22 cellular contexts compared by ENCODE assay signal in the genomic region with DNA sequence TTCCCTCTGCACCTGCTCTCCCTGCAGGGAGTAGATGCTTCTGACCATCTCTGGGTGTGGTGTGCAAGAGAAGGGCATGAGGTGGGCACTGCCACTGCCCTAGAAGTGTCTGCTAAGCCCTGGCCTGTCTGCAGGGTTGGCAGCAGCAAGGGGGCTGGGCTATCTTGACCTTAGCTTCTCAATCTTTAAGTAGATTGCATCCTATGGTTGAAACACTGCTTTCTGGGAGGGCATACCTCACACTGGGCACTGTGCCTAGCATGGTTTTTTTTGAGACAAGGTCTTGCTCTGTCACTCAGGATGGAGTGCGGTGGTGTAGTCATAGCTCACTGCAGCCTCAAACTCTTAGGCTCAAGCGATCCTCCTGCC. TPM values are rescaled to one million over a fixed set of nuclear protein-coding genes. Genes with fewer than 3 reads are reported as not detected.
DNase-seq lines count a peak whose midpoint lies in the region; ATAC-seq and TF ChIP-seq lines count a peak whose summit lies in the region.
"Had no signal": no experiment of that assay in that cellular context is flagged by ENCODE, and none has a peak within 500 bp of the region (broad histone marks: within the 10 kb centered on the region; RNA-seq: fewer than 3 reads in every experiment).

No MANE protein-coding gene starts in this region.

- peaks cover 17% of the 10 kb centered on the region for H3K4me1 Mint-ChIP-seq in HFFc6 (ENCODE audit: low read depth)
- H3K4me1 Mint-ChIP-seq: activated naive CD8-positive, alpha-beta T cell treated with anti-CD3 and anti-CD28 coated beads for 36 hours; naive thymus-derived CD8-positive, alpha-beta T cell had no signal

- no peak for TF ChIP-seq CTCF in HFFc6 (IDR thresholded peaks at IDR 0.05)
- TF ChIP-seq CTCF in SK-N-SH (IDR thresholded peaks at IDR 0.05), result no peak
- no peak for TF ChIP-seq CTCF in fibroblast of lung (conservative IDR thresholded peaks at IDR 0.05 in 1 of 2, IDR thresholded peaks at IDR 0.05 in 1 of 2; ENCODE audit: low read depth in 1 of 2, low read length in 2 of 2)
- TF ChIP-seq CTCF in smooth muscle cell (IDR thresholded peaks at IDR 0.05; ENCODE audit: borderline replicate concordance, insufficient read depth, poor library complexity, severe bottlenecking), result no peak
- no peak for TF ChIP-seq CTCF in gastroesophageal sphincter (IDR thresholded peaks at IDR 0.05)

- no peak overlapping the region for H2AFZ ChIP-seq in SK-N-SH (ENCODE audit: low read depth)
- H2AFZ ChIP-seq in fibroblast of lung (ENCODE audit: low read length), result no peak overlapping the region
- H2AFZ ChIP-seq in smooth muscle cell (ENCODE audit: low read depth), result no peak overlapping the region

- peak overlapping the region in 1 of 2 experiments; percentile 76; a peak in 2 of 4 replicates for H3K27ac ChIP-seq in SK-N-SH (ENCODE audit: low read depth in 2 of 2, low read length in 1 of 2)
- no peak overlapping the region for H3K27ac ChIP-seq in fibroblast of lung (ENCODE audit: insufficient read depth, low read length)
- H3K27ac ChIP-seq in smooth muscle cell (ENCODE audit: low read depth), result peak overlapping the region; percentile 53
- H3K27ac ChIP-seq in gastroesophageal sphincter, result no peak overlapping the region
- H3K27ac ChIP-seq: BLaER1, KMS-11, spleen, tibial artery, VCaP had no signal

- H3K9ac ChIP-seq in SK-N-SH (no peak overlapping the region), fibroblast of lung (ENCODE audit: insufficient read depth, low read length) (no peak overlapping the region), smooth muscle cell (ENCODE audit: low read depth) (no peak overlapping the region)
- H3K9ac ChIP-seq: BLaER1, KMS-11 had no signal

- POLR2A ChIA-PET in SK-N-SH (lab: Yijun Ruan, JAX), result interaction anchor here (0.6 kb wide), 1 partner anchor 24 kb away, joined by 4 read pairs; no protein-coding TSS in a partner anchor

- peaks cover 0 to 15% of the 10 kb centered on the region in 2 experiments for H3K36me3 ChIP-seq in SK-N-SH (replicated peaks in 1 of 2; ENCODE audit: control insufficient read depth in 1 of 2, insufficient read depth in 2 of 2, low read length in 1 of 2)
- H3K36me3 ChIP-seq in fibroblast of lung (ENCODE audit: control insufficient read depth, insufficient read depth, low read length), result peaks cover 7% of the 10 kb centered on the region
- H3K36me3 ChIP-seq in smooth muscle cell (ENCODE audit: low read depth), result no peaks in the 10 kb centered on the region
- H3K36me3 ChIP-seq in gastroesophageal sphincter, result peaks cover 0 to 35% of the 10 kb centered on the region in 2 donors

- H4K20me1 ChIP-seq in SK-N-SH (ENCODE audit: insufficient read depth) (peaks cover 28% of the 10 kb centered on the region), fibroblast of lung (ENCODE audit: control insufficient read depth, extremely low read depth, insufficient read depth, low read length) (no peaks in the 10 kb centered on the region), smooth muscle cell (ENCODE audit: low read depth) (peaks cover 33% of the 10 kb centered on the region)

- WGBS in SK-N-SH (ENCODE audit: low lambda C conversion rate), result 64% methylated on average over 2 of the region's 2 CpGs
- 88% methylated on average over 2 of the region's 2 CpGs for WGBS in smooth muscle cell (ENCODE audit: low lambda C conversion rate)
- WGBS in gastroesophageal sphincter (ENCODE audit: low coverage in 1 of 2), 2 donors, result 100% methylated on average over 1 to 2 of the region's 2 CpGs

- H3K27me3 ChIP-seq in SK-N-SH (ENCODE audit: insufficient read depth), result no peaks in the 10 kb centered on the region
- H3K27me3 ChIP-seq in fibroblast of lung (ENCODE audit: control insufficient read depth, insufficient read depth, low read length), result no peaks in the 10 kb centered on the region
- no peaks in the 10 kb centered on the region for H3K27me3 ChIP-seq in smooth muscle cell (ENCODE audit: low read depth)
- no peaks in the 10 kb centered on the region for H3K27me3 ChIP-seq in gastroesophageal sphincter
- H3K27me3 ChIP-seq: BLaER1, spleen, tibial artery had no signal

- H3K4me2 ChIP-seq in SK-N-SH (peak overlapping the region; percentile 53), fibroblast of lung (ENCODE audit: extremely low read depth, insufficient read depth, low read length) (peak overlapping the region; percentile 25), smooth muscle cell (peak overlapping the region; percentile 54)
- H3K4me2 ChIP-seq: BLaER1, KMS-11 had no signal

- H3K4me1 ChIP-seq in SK-N-SH (ENCODE audit: control insufficient read depth in 1 of 2, insufficient read depth in 2 of 2, low read depth in 1 of 2, low read length in 1 of 2), result peaks cover 0 to 4% of the 10 kb centered on the region in 2 experiments; a peak in 2 of 4 replicates
- peaks cover 8% of the 10 kb centered on the region for H3K4me1 ChIP-seq in fibroblast of lung (ENCODE audit: control insufficient read depth, extremely low read depth, insufficient read depth, low read length)
- H3K4me1 ChIP-seq in smooth muscle cell (ENCODE audit: low read depth), result no peaks in the 10 kb centered on the region
- no peaks in the 10 kb centered on the region for H3K4me1 ChIP-seq in gastroesophageal sphincter
- H3K4me1 ChIP-seq: spleen, tibial artery had no signal

- H3F3A ChIP-seq in SK-N-SH (replicated peaks; ENCODE audit: insufficient read depth) (peaks cover 34% of the 10 kb centered on the region), smooth muscle cell (ENCODE audit: low read depth) (no peaks in the 10 kb centered on the region)

- no peaks in the 10 kb centered on the region for H3K9me2 ChIP-seq in SK-N-SH

- peak; percentile 10 for DNase-seq in HFFc6
- DNase-seq in SK-N-SH, result no peak
- peak; percentile 54 to 70 for DNase-seq in fibroblast of lung (ENCODE audit: low read depth in 2 of 2)
- no peak for DNase-seq in smooth muscle cell (lab: John Stamatoyannopoulos, UW; ENCODE audit: unreplicated experiment)
- no peak for DNase-seq in stimulated activated naive CD4-positive, alpha-beta T cell treated with Interleukin-2 at 50 U/mL for 16 hours (lab: John Stamatoyannopoulos, UW)
- DNase-seq in mucosa of gallbladder (ENCODE audit: low spot score), result no peak
- DNase-seq in hypothalamus (lab: John Stamatoyannopoulos, UW), result no peak
- DNase-seq: activated CD4-positive, alpha-beta memory T cell treated with anti-CD3 and anti-CD28 coated beads, Interleukin-2, amount 10 ng/mL, durations not matched to agents 7 days and 5 days; activated naive CD8-positive, alpha-beta T cell treated with anti-CD3 and anti-CD28 coated beads for 36 hours; central memory CD4-positive, alpha-beta T cell; glutamatergic neuron; naive thymus-derived CD8-positive, alpha-beta T cell; NCI-H1105; NCI-H2171; spleen; tibial artery had no signal

- no peak for TF ChIP-seq RAD21 in SK-N-SH (IDR thresholded peaks at IDR 0.05; ENCODE audit: low read length)

- H3K4me3 Mint-ChIP-seq in HFFc6, result no peak overlapping the region
- H3K4me3 Mint-ChIP-seq: activated CD4-positive, alpha-beta memory T cell treated with anti-CD3 and anti-CD28 coated beads, Interleukin-2, amount 10 ng/mL, durations not matched to agents 7 days and 5 days; activated naive CD8-positive, alpha-beta T cell treated with anti-CD3 and anti-CD28 coated beads for 36 hours; activated T-cell treated with anti-CD3 and anti-CD28 coated beads, Interleukin-2, amount 50 U/mL, for 72 hours; naive thymus-derived CD8-positive, alpha-beta T cell had no signal

- H3K36me3 Mint-ChIP-seq in HFFc6 (ENCODE audit: low read depth), result no peaks in the 10 kb centered on the region; the same call in 1 of the 2 replicates
- H3K36me3 Mint-ChIP-seq: activated naive CD8-positive, alpha-beta T cell treated with anti-CD3 and anti-CD28 coated beads for 36 hours; naive thymus-derived CD8-positive, alpha-beta T cell had no signal

- H3K9me3 Mint-ChIP-seq in HFFc6, result no peaks in the 10 kb centered on the region
- H3K9me3 Mint-ChIP-seq: activated CD4-positive, alpha-beta memory T cell treated with anti-CD3 and anti-CD28 coated beads, Interleukin-2, amount 10 ng/mL, durations not matched to agents 7 days and 5 days; activated naive CD8-positive, alpha-beta T cell treated with anti-CD3 and anti-CD28 coated beads for 36 hours; activated T-cell treated with anti-CD3 and anti-CD28 coated beads, Interleukin-2, amount 50 U/mL, for 72 hours; naive thymus-derived CD8-positive, alpha-beta T cell had no signal

- H3K9me3 ChIP-seq in SK-N-SH (no peaks in the 10 kb centered on the region), fibroblast of lung (ENCODE audit: control insufficient read depth, insufficient read depth, low read depth, low read length) (no peaks in the 10 kb centered on the region), smooth muscle cell (replicated peaks; ENCODE audit: low read depth) (no peaks in the 10 kb centered on the region), gastroesophageal sphincter (no peaks in the 10 kb centered on the region)
- H3K9me3 ChIP-seq: spleen, tibial artery had no signal

- H3K27ac Mint-ChIP-seq in HFFc6, result peak overlapping the region; percentile 73
- H3K27ac Mint-ChIP-seq: activated CD4-positive, alpha-beta memory T cell treated with anti-CD3 and anti-CD28 coated beads, Interleukin-2, amount 10 ng/mL, durations not matched to agents 7 days and 5 days; activated naive CD8-positive, alpha-beta T cell treated with anti-CD3 and anti-CD28 coated beads for 36 hours; activated T-cell treated with anti-CD3 and anti-CD28 coated beads, Interleukin-2, amount 50 U/mL, for 72 hours had no signal

- H3K79me2 ChIP-seq in SK-N-SH (ENCODE audit: insufficient read depth), result peaks cover 41% of the 10 kb centered on the region; the same call in 1 of the 2 replicates
- peaks cover 5% of the 10 kb centered on the region for H3K79me2 ChIP-seq in fibroblast of lung (ENCODE audit: control insufficient read depth, insufficient read depth, low read length)
- H3K79me2 ChIP-seq in smooth muscle cell (ENCODE audit: low read depth), result peaks cover 12% of the 10 kb centered on the region

- TF ChIP-seq EP300 in SK-N-SH (IDR thresholded peaks at IDR 0.05; ENCODE audit: borderline replicate concordance in 1 of 2, low read depth in 1 of 2, low read length in 1 of 2) (no peak), gastroesophageal sphincter (IDR thresholded peaks at IDR 0.05) (no peak)

- no peak for TF ChIP-seq POLR2A in gastroesophageal sphincter (IDR thresholded peaks at IDR 0.05)

- H3K27me3 Mint-ChIP-seq in HFFc6 (ENCODE audit: insufficient read depth), result peaks cover 4% of the 10 kb centered on the region; the same call in 1 of the 2 replicates
- H3K27me3 Mint-ChIP-seq: activated CD4-positive, alpha-beta memory T cell treated with anti-CD3 and anti-CD28 coated beads, Interleukin-2, amount 10 ng/mL, durations not matched to agents 7 days and 5 days; activated naive CD8-positive, alpha-beta T cell treated with anti-CD3 and anti-CD28 coated beads for 36 hours; naive thymus-derived CD8-positive, alpha-beta T cell had no signal

- CTCF ChIA-PET in SK-N-SH (lab: Yijun Ruan, JAX), result interaction anchor here (1.0 to 2.0 kb wide), 3 partner anchors 57 to 138 kb away, joined by 3 to 7 read pairs (median 4); no protein-coding TSS in a partner anchor

- no peak for ATAC-seq in gastroesophageal sphincter
- ATAC-seq: naive thymus-derived CD8-positive, alpha-beta T cell; Right ventricle myocardium inferior had no signal

- H3K4me3 ChIP-seq in SK-N-SH (ENCODE audit: low read depth in 2 of 2, low read length in 1 of 2) (no peak overlapping the region; a peak in 1 of 4 replicates), fibroblast of lung (replicated peaks in 1 of 4; ENCODE audit: control extremely low read depth in 1 of 4, insufficient read depth in 1 of 4, low read depth in 3 of 4, low read length in 4 of 4) (no peak overlapping the region), smooth muscle cell (no peak overlapping the region), gastroesophageal sphincter (no peak overlapping the region)
- H3K4me3 ChIP-seq: BLaER1, spleen, tibial artery had no signal

RNA-seq across cellular contexts. Expression of a gene that starts 54.9 kb away (rescaled TPM):
- 10 to 100 TPM; 27.9 to 37.5 (median 34.5) TPM for total RNA-seq in HFFc6 (2021; fragmentation: NEBNext Ultra II Directional; extraction: Animal tissue kit (Norgen Biotek cat#: 25700))
- polyA plus RNA-seq in SK-N-SH (2012; rRNA removed) (9.6 and 14.3 TPM in 2 replicates), fibroblast of lung (9.6 and 13.1 TPM in 2 replicates), smooth muscle cell (15.6 and 23.3 TPM in 2 replicates)
- polyA plus RNA-seq in SK-N-SH (2012; cell fraction: cytosol; rRNA removed), result 8.6 and 11.9 TPM in 2 replicates
- polyA plus RNA-seq in SK-N-SH (2012; cell fraction: nucleus; rRNA removed), result 19.0 and 26.1 TPM in 2 replicates
- total RNA-seq in fibroblast of lung (58.3 and 77.8 TPM in 2 replicates), smooth muscle cell (12.1 and 19.4 TPM in 2 replicates), mucosa of gallbladder (71.7 TPM), gastroesophageal sphincter (10 to 100 TPM; 23.0 to 50.7 (median 35.5) TPM)
- 35.3 and 55.2 TPM in 2 replicates for polyA plus RNA-seq in fibroblast of lung (2012)
- 44.8 and 58.9 TPM in 2 replicates for polyA minus RNA-seq in fibroblast of lung (ENCODE audit: low replicate concordance)

Comparison
In these comparisons a context has a peak if more than half of its experiments do, and no peak if none do; other contexts are left out.
1. DNase-seq: peak in HFFc6 (single experiment) and fibroblast of lung (2 of 2); none in SK-N-SH (single experiment), smooth muscle cell (single experiment), stimulated activated naive CD4-positive, alpha-beta T cell treated with Interleukin-2 at 50 U/mL for 16 hours (single experiment), mucosa of gallbladder (single experiment) and hypothalamus (0 of 51).
2. Peak in every context shown above with its lines, with median percentiles within 50 percentile points of each other: H3K4me2 ChIP-seq.